1 cellular context compared by ENCODE assay signal in genomic region chr12:12353807-12354206, GRCh38.
TF ChIP-seq lines count a peak whose summit lies in the region.

No MANE protein-coding gene starts in this region.

TF ChIP-seq in H1, 55 proteins besides CTCF, POLR2A, EP300 and RAD21:
- TF ChIP-seq BRCA1 (IDR thresholded peaks at IDR 0.05; ENCODE audit: low read depth, low read length) (no peak), POU5F1 (IDR thresholded peaks at IDR 0.05; ENCODE audit: low read depth, low read length) (no peak), SRF (IDR thresholded peaks at IDR 0.05; ENCODE audit: low read depth, low read length) (peak; percentile 59; the same call in 1 of the 2 replicates), KDM5A (IDR thresholded peaks at IDR 0.05; ENCODE audit: low read length) (no peak)
